11 cellular contexts compared by ENCODE assay signal in genomic region chr6:52672422-52673025, GRCh38. TPM values are rescaled to one million over a fixed set of nuclear protein-coding genes. Genes with fewer than 3 reads are reported as not detected.
DNase-seq lines count a peak whose midpoint lies in the region; ATAC-seq, FAIRE-seq and TF ChIP-seq lines count a peak whose summit lies in the region.
"Had no signal": no experiment of that assay in that cellular context is flagged by ENCODE, and none has a peak within 500 bp of the region (broad histone marks: within the 10 kb centered on the region; RNA-seq: fewer than 3 reads in every experiment).

No MANE protein-coding gene starts in this region.

- ATAC-seq in natural killer cell treated with Interleukin-12 subunit alpha and Interleukin-12 subunit beta and Interleukin-15 and Interleukin-18, amount 100 ng/mL, for 72 hours = no peak
- ATAC-seq in natural killer cell = no peak
- ATAC-seq: effector memory CD8-positive, alpha-beta T cell had no signal

- H3K4me3 ChIP-seq in fibroblast of mammary gland (ENCODE audit: control insufficient read depth, low read depth, low read length) = no peak overlapping the region

- TF ChIP-seq CTCF in natural killer cell (IDR thresholded peaks at IDR 0.05) (no peak), RWPE1 (conservative IDR thresholded peaks at IDR 0.05; ENCODE audit: low read depth) (no peak), fibroblast of mammary gland (conservative IDR thresholded peaks at IDR 0.05; ENCODE audit: control insufficient read depth, insufficient read depth, low read depth, low read length) (no peak)

- no peaks in the 10 kb centered on the region for H3K27me3 Mint-ChIP-seq in natural killer cell treated with Interleukin-12 subunit alpha and Interleukin-12 subunit beta and Interleukin-15 and Interleukin-18, amount 100 ng/mL, for 72 hours
- no peaks in the 10 kb centered on the region for H3K27me3 Mint-ChIP-seq in natural killer cell (ENCODE audit: low read depth in 2 of 2)
- H3K27me3 Mint-ChIP-seq: effector memory CD8-positive, alpha-beta T cell had no signal

- intact Hi-C loops in natural killer cell (cut with micrococcal nuclease) = no loop called here

- H3K9me3 Mint-ChIP-seq in natural killer cell treated with Interleukin-12 subunit alpha and Interleukin-12 subunit beta and Interleukin-15 and Interleukin-18, amount 100 ng/mL, for 72 hours = no peaks in the 10 kb centered on the region
- no peaks in the 10 kb centered on the region for H3K9me3 Mint-ChIP-seq in natural killer cell
- H3K9me3 Mint-ChIP-seq: effector memory CD8-positive, alpha-beta T cell had no signal

- POLR2A ChIA-PET in RWPE1 (lab: Yijun Ruan, JAX; ENCODE audit: low non-redundant PET) = no interaction called here

- CTCF ChIA-PET in RWPE1 (lab: Yijun Ruan, JAX) = interaction anchor here (0.6 kb wide), 1 partner anchor 10 kb away, joined by 5 read pairs; no protein-coding TSS in a partner anchor

- no peak for DNase-seq in natural killer cell treated with Interleukin-12 subunit alpha and Interleukin-12 subunit beta and Interleukin-15 and Interleukin-18, amount 100 ng/mL, for 72 hours (ENCODE audit: low spot score)
- no peak for DNase-seq in natural killer cell
- DNase-seq in RWPE1 (ENCODE audit: low spot score) = peak; percentile 90
- peak; percentile 52 for DNase-seq in fibroblast of mammary gland (ENCODE audit: low read depth)
- DNase-seq in urothelium cell line (ENCODE audit: low spot score) = peak; percentile 62
- no peak for DNase-seq in DMS79 (lab: John Stamatoyannopoulos, UW)
- DNase-seq in NCI-H82 (lab: John Stamatoyannopoulos, UW) = no peak
- DNase-seq in stimulated activated CD4-positive, alpha-beta T cell treated with anti-CD3 and anti-CD28 coated beads, Interleukin-4, amount 100 ng/mL, for 4 hours = no peak
- DNase-seq: activated gamma-delta T cell treated with Interleukin-2 at 50 U/mL for 16 hours; effector memory CD8-positive, alpha-beta T cell; NK-92 treated with Interleukin-12 subunit alpha and Interleukin-12 subunit beta, amount 100 ng/mL, for 24 hours had no signal

- H3K36me3 Mint-ChIP-seq in natural killer cell treated with Interleukin-12 subunit alpha and Interleukin-12 subunit beta and Interleukin-15 and Interleukin-18, amount 100 ng/mL, for 72 hours = no peaks in the 10 kb centered on the region
- H3K36me3 Mint-ChIP-seq in natural killer cell = no peaks in the 10 kb centered on the region

- peaks cover 22 to 25% of the 10 kb centered on the region in 2 donors for H3K4me1 Mint-ChIP-seq in natural killer cell treated with Interleukin-12 subunit alpha and Interleukin-12 subunit beta and Interleukin-15 and Interleukin-18, amount 100 ng/mL, for 72 hours (ENCODE audit: low read depth in 2 of 2)
- H3K4me1 Mint-ChIP-seq in natural killer cell = peaks cover 20 to 25% of the 10 kb centered on the region in 2 donors

- no peak overlapping the region for H3K27ac Mint-ChIP-seq in natural killer cell treated with Interleukin-12 subunit alpha and Interleukin-12 subunit beta and Interleukin-15 and Interleukin-18, amount 100 ng/mL, for 72 hours
- peak overlapping the region in 1 of 2 donors; percentile 3 for H3K27ac Mint-ChIP-seq in natural killer cell

- no peak overlapping the region for H3K27ac ChIP-seq in RWPE1

- FAIRE-seq in urothelium cell line (lab: Jason Lieb, UNC) = no peak

- peak overlapping the region; percentile 93 for H3K4me3 Mint-ChIP-seq in natural killer cell treated with Interleukin-12 subunit alpha and Interleukin-12 subunit beta and Interleukin-15 and Interleukin-18, amount 100 ng/mL, for 72 hours
- H3K4me3 Mint-ChIP-seq in natural killer cell = no peak overlapping the region

RNA-seq across cellular contexts. Expression of gene TMEM14A, which starts 1.6 kb away (rescaled TPM):
- total RNA-seq in natural killer cell treated with Interleukin-12 subunit alpha and Interleukin-12 subunit beta and Interleukin-15 and Interleukin-18, amount 100 ng/mL, for 72 hours = 10 to 100 TPM in 1 of 2 donors, 1 to 10 TPM in 1; 9.4 to 12.0 TPM
- 1 to 10 TPM; 4.8 to 5.6 (median 5.3) TPM for total RNA-seq in natural killer cell

Comparison
In these comparisons a context has a peak if more than half of its experiments do, and no peak if none do; other contexts are left out.
1. DNase-seq: peak in RWPE1 (single experiment), fibroblast of mammary gland (single experiment) and urothelium cell line (single experiment); none in natural killer cell treated with Interleukin-12 subunit alpha and Interleukin-12 subunit beta and Interleukin-15 and Interleukin-18, amount 100 ng/mL, for 72 hours (single experiment), natural killer cell (single experiment), DMS79 (single experiment), NCI-H82 (single experiment) and stimulated activated CD4-positive, alpha-beta T cell treated with anti-CD3 and anti-CD28 coated beads, Interleukin-4, amount 100 ng/mL, for 4 hours (0 of 2).